9 cellular contexts compared by ENCODE assay signal in genomic region chr5:132813599-132814440, GRCh38. TPM values are rescaled to one million over a fixed set of nuclear protein-coding genes. Genes with fewer than 3 reads are reported as not detected.
DNase-seq lines count a peak whose midpoint lies in the region; ATAC-seq and TF ChIP-seq lines count a peak whose summit lies in the region.
"Had no signal": no experiment of that assay in that cellular context is flagged by ENCODE, and none has a peak within 500 bp of the region (broad histone marks: within the 10 kb centered on the region; RNA-seq: fewer than 3 reads in every experiment).

No MANE protein-coding gene starts in this region.

- no peaks in the 10 kb centered on the region for H3K9me3 ChIP-seq in MM.1S (replicated peaks; ENCODE audit: insufficient read depth, low read length)
- no peaks in the 10 kb centered on the region for H3K9me3 ChIP-seq in lower lobe of right lung
- no peaks in the 10 kb centered on the region for H3K9me3 ChIP-seq in tibial artery

- peak; percentile 67 for ATAC-seq in central memory CD8-positive, alpha-beta T cell (replicated peaks; ENCODE audit: extremely low read depth, poor library complexity, severe bottlenecking)
- ATAC-seq in lower lobe of right lung = peak; percentile 71 to 80
- ATAC-seq in GM18870 (IDR thresholded peaks at IDR 0.05; ENCODE audit: unreplicated experiment) = no peak

- intact Hi-C loops in lower lobe of right lung (cut with DNase I) = no loop called here
- intact Hi-C loops in tibial artery (cut with DNase I; ENCODE audit: low total_unique reads) = loop anchor here (10.0 kb wide), 1 partner anchor 159 kb away; the partner anchor contains the start of gene IL13

- H3K36me3 ChIP-seq in MM.1S (replicated peaks; ENCODE audit: insufficient read depth, low read length) (no peaks in the 10 kb centered on the region), lower lobe of right lung (no peaks in the 10 kb centered on the region), tibial artery (no peaks in the 10 kb centered on the region)

- H3K79me2 ChIP-seq in MM.1S (ENCODE audit: low read length) = no peaks in the 10 kb centered on the region

- peak overlapping the region; percentile 39; the same call in 1 of the 2 replicates for H3K4me2 ChIP-seq in MM.1S (ENCODE audit: low read depth, low read length)

- peaks cover 3% of the 10 kb centered on the region for H3K36me3 Mint-ChIP-seq in central memory CD8-positive, alpha-beta T cell (ENCODE audit: insufficient read depth)

- TF ChIP-seq CTCF in MM.1S (IDR thresholded peaks at IDR 0.05; ENCODE audit: low read length) = no peak
- TF ChIP-seq CTCF in lower lobe of right lung (IDR thresholded peaks at IDR 0.05) = no peak
- TF ChIP-seq CTCF in tibial artery (IDR thresholded peaks at IDR 0.05) = no peak

- H3K9me2 ChIP-seq in MM.1S (replicated peaks; ENCODE audit: insufficient read depth, low read length) = no peaks in the 10 kb centered on the region

- H3K4me3 ChIP-seq in MM.1S (ENCODE audit: low read length) (no peak overlapping the region), lower lobe of right lung (peak overlapping the region; percentile 49), tibial artery (peak overlapping the region; percentile 35 to 51)

- no peaks in the 10 kb centered on the region for H3F3A ChIP-seq in MM.1S (ENCODE audit: insufficient read depth, low read length)

- no peak overlapping the region for H3K27ac ChIP-seq in MM.1S (ENCODE audit: low read length)
- H3K27ac ChIP-seq in lower lobe of right lung = no peak overlapping the region
- no peak overlapping the region for H3K27ac ChIP-seq in tibial artery

- no peaks in the 10 kb centered on the region for H4K20me1 ChIP-seq in MM.1S (ENCODE audit: insufficient read depth, low read length)

- no peaks in the 10 kb centered on the region for H3K9me3 Mint-ChIP-seq in central memory CD8-positive, alpha-beta T cell

- H3K27me3 ChIP-seq in MM.1S (replicated peaks; ENCODE audit: insufficient read depth, low read length) (no peaks in the 10 kb centered on the region; the same call in 1 of the 2 replicates), lower lobe of right lung (ENCODE audit: low read depth) (peaks cover 47% of the 10 kb centered on the region), tibial artery (peaks cover 0 to 42% of the 10 kb centered on the region in 2 donors)

- H3K4me3 Mint-ChIP-seq in central memory CD8-positive, alpha-beta T cell = peak overlapping the region; percentile 47

- no peak overlapping the region for H2AFZ ChIP-seq in MM.1S (ENCODE audit: low read length)

- H3K4me1 ChIP-seq in MM.1S (ENCODE audit: low read length) = no peaks in the 10 kb centered on the region
- H3K4me1 ChIP-seq in lower lobe of right lung = peaks cover 13% of the 10 kb centered on the region
- peaks cover 0 to 18% (median 16%) of the 10 kb centered on the region in 4 donors for H3K4me1 ChIP-seq in tibial artery

- DNase-seq in GM03348 (ENCODE audit: low spot score) = peak; percentile 50
- peak; percentile 17 for DNase-seq in MM.1S
- DNase-seq in central memory CD8-positive, alpha-beta T cell (ENCODE audit: low spot score in 2 of 2) = no peak
- DNase-seq in lower lobe of right lung = no peak
- peak in 1 of 2 donors; percentile 68 for DNase-seq in tibial artery
- DNase-seq in GM19240 (ENCODE audit: insufficient read length, low spot score) = no peak
- no peak for DNase-seq in NCI-H187 treated with DMSO at 0.1 percent for 48 hours (lab: John Stamatoyannopoulos, UW)

- H3K27me3 Mint-ChIP-seq in central memory CD8-positive, alpha-beta T cell = peaks cover 38% of the 10 kb centered on the region

- no peak overlapping the region for H3K27ac Mint-ChIP-seq in central memory CD8-positive, alpha-beta T cell (ENCODE audit: low read depth)

- H3K4me1 Mint-ChIP-seq in central memory CD8-positive, alpha-beta T cell = no peaks in the 10 kb centered on the region

- no peak overlapping the region for H3K9ac ChIP-seq in MM.1S (ENCODE audit: low read length)

RNA-seq across cellular contexts. Expression of gene SOWAHA, which starts 0.7 kb away (rescaled TPM):
- total RNA-seq in lower lobe of right lung = 0.18 TPM
- total RNA-seq: NCI-H460 had no signal

RNA-seq across cellular contexts. Expression of gene SHROOM1, which starts 16.6 kb away (rescaled TPM):
- 17.3 TPM for total RNA-seq in lower lobe of right lung

RNA-seq across cellular contexts. Expression of gene SEPTIN8, which starts 36.8 kb away (rescaled TPM):
- total RNA-seq in lower lobe of right lung = 32.8 TPM

RNA-seq across cellular contexts. Expression of gene GDF9, which starts 52.4 kb away (rescaled TPM):
- 0.15 TPM for total RNA-seq in lower lobe of right lung

RNA-seq across cellular contexts. Expression of gene UQCRQ, which starts 52.6 kb away (rescaled TPM):
- 271 TPM for total RNA-seq in lower lobe of right lung

Comparison
In these comparisons a context has a peak if more than half of its experiments do, and no peak if none do; other contexts are left out.
1. DNase-seq: peak in GM03348 (single experiment) and MM.1S (single experiment); none in central memory CD8-positive, alpha-beta T cell (0 of 2), lower lobe of right lung (single experiment), GM19240 (single experiment) and NCI-H187 treated with DMSO at 0.1 percent for 48 hours (single experiment).